Comparison of ENCODE assay signal across 10 cellular contexts in the genomic region with DNA sequence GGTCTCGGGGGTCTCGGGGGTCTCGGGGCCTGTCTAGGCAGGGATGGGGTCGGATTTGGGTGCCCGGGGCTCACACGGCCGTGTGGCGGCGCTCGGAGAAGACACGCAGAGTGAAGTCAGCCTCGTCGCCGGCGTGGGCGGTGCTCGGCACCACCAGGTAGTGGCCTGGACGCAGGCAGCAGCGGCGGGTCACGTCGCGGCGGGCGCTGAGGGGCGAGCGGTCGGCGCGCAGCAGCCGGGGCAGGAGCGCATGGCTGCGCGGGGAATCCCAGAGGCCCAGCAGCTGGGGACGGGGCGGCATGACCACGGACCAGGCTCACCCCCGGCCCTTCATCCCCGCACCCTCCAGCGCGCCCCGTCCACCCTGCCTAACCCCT. TPM values are rescaled to one million over a fixed set of nuclear protein-coding genes. Genes with fewer than 3 reads are reported as not detected.
A peak's percentile ranks its signal among the peaks of the same experiment; 100 is the strongest.
DNase-seq lines count a peak whose midpoint lies in the region; ATAC-seq, FAIRE-seq and TF ChIP-seq lines count a peak whose summit lies in the region.
"Had no signal": no experiment of that assay in that cellular context is flagged by ENCODE, and none has a peak within 500 bp of the region (broad histone marks: within the 10 kb centered on the region; RNA-seq: fewer than 3 reads in every experiment).

No MANE protein-coding gene starts in this region.

- ATAC-seq in HepG2 (peak; percentile 20), GM21737 (IDR thresholded peaks at IDR 0.05; ENCODE audit: unreplicated experiment) (no peak)

- H4K20me1 ChIP-seq in HepG2 (ENCODE audit: insufficient read depth, low read length), result no peaks in the 10 kb centered on the region

- no peak for TF ChIP-seq POLR2A in HepG2 (IDR thresholded peaks at IDR 0.05; ENCODE audit: insufficient read depth in 1 of 2, low read depth in 2 of 2, low read length in 2 of 2)

- peak overlapping the region; percentile 41 for H3K27ac Mint-ChIP-seq in T-helper 1 cell treated with Interleukin-12 subunit alpha and Interleukin-12 subunit beta and Interleukin-4 antibody, amounts not matched to agents 30 μg/mL and 1 μg/mL, for 36 hours

- H3K36me3 ChIP-seq in bronchial epithelial cell (ENCODE audit: control insufficient read depth, insufficient read depth, low read length) (no peaks in the 10 kb centered on the region), HepG2 (replicated peaks in 1 of 2; ENCODE audit: control insufficient read depth in 1 of 2, insufficient read depth in 2 of 2, low read length in 2 of 2) (peaks cover 1 to 3% of the 10 kb centered on the region in 2 experiments; a peak in 1 of 5 replicates)

- H3K4me2 ChIP-seq in HepG2 (ENCODE audit: low read depth, low read length), result peak overlapping the region; percentile 57; the same call in 1 of the 2 replicates

- peaks cover 11% of the 10 kb centered on the region for H3K27me3 Mint-ChIP-seq in T-helper 1 cell treated with Interleukin-12 subunit alpha and Interleukin-12 subunit beta and Interleukin-4 antibody, amounts not matched to agents 30 μg/mL and 1 μg/mL, for 36 hours (ENCODE audit: low read depth)

- 60% methylated on average over 36 of the region's 42 CpGs for WGBS in HepG2 (ENCODE audit: low lambda C conversion rate)

- TF ChIP-seq RAD21 in HepG2 (CRISPR knock-in tag; IDR thresholded peaks at IDR 0.05), result 0 out of 2 replicates have a peak, but pooled peaks have one; percentile 22

- TF ChIP-seq CTCF in bronchial epithelial cell (IDR thresholded peaks at IDR 0.05; ENCODE audit: insufficient read depth, low read length, severe bottlenecking), result no peak
- no peak for TF ChIP-seq CTCF in HepG2 (CRISPR knock-in tag; IDR thresholded peaks at IDR 0.05)

- no peaks in the 10 kb centered on the region for H3K9me3 ChIP-seq in HepG2 (ENCODE audit: low read length)

- peak overlapping the region; percentile 56; the same call in 1 of the 2 replicates for H3K9ac ChIP-seq in HepG2 (ENCODE audit: insufficient read depth, low read depth, low read length)

- no peak for FAIRE-seq in bronchial epithelial cell (lab: Jason Lieb, UNC)
- no peak for FAIRE-seq in HepG2 (lab: Jason Lieb, UNC)
- FAIRE-seq: A204.1 had no signal

- H3K27ac ChIP-seq in HepG2 (ENCODE audit: extremely low read length, insufficient read depth, low read length), result peak overlapping the region; percentile 30

- no peaks in the 10 kb centered on the region for H3K9me3 Mint-ChIP-seq in T-helper 1 cell treated with Interleukin-12 subunit alpha and Interleukin-12 subunit beta and Interleukin-4 antibody, amounts not matched to agents 30 μg/mL and 1 μg/mL, for 36 hours

- no peaks in the 10 kb centered on the region for H3K79me2 ChIP-seq in HepG2 (ENCODE audit: insufficient read depth, low read length)

- POLR2A ChIA-PET in HepG2 (lab: Yijun Ruan, JAX), result no interaction called here

- no peak overlapping the region for H2AFZ ChIP-seq in HepG2 (ENCODE audit: low read length)

- peaks cover 51% of the 10 kb centered on the region for H3K4me1 ChIP-seq in HepG2 (ENCODE audit: insufficient read depth, low read length)

- H3K4me3 ChIP-seq in bronchial epithelial cell (ENCODE audit: low read depth, low read length) (peak overlapping the region; percentile 34), HepG2 (replicated peaks in 1 of 3; ENCODE audit: insufficient read depth in 1 of 3, low read depth in 2 of 3, low read length in 3 of 3) (peak overlapping the region; percentile 34 to 63 (median 50); a peak in 4 of 6 replicates)

- in situ Hi-C loops in HepG2 (cut with HindIII; ENCODE audit: extremely low pct_ligation_motif_present, low pct_unique_long_range_greater_than_20kb), result loop anchor here (25.0 kb wide), 1 partner anchor 176 kb away; the partner anchor contains the start of gene CCER2

- BruUV-seq in HepG2 (replicated peaks; lab: Mats Ljungman, UMichigan), result no TSS peak

- intact Hi-C loops in HepG2 (cut with micrococcal nuclease; ENCODE audit: unreplicated experiment), result no loop called here

- peak; percentile 59 for DNase-seq in DMS 273 (lab: John Stamatoyannopoulos, UW; ENCODE audit: unreplicated experiment)
- DNase-seq in DMS 273 treated with DMSO at 0.1 percent for 48 hours (lab: John Stamatoyannopoulos, UW), result no peak
- DNase-seq in bronchial epithelial cell (ENCODE audit: low read depth), result no peak
- no peak for DNase-seq in HepG2 (ENCODE audit: low spot score)
- DNase-seq in stimulated activated CD8-positive, alpha-beta memory T cell treated with anti-CD3 and anti-CD28 coated beads, Interleukin-4, amount 100 ng/mL, for 48 hours, result peak; percentile 76
- no peak for DNase-seq in NCI-H2107 (lab: John Stamatoyannopoulos, UW)

- CTCF ChIA-PET in HepG2 (lab: Yijun Ruan, JAX; ENCODE audit: low intra/inter-chr PET ratio, low total read pairs), result no interaction called here

- TF ChIP-seq EP300 in HepG2 (IDR thresholded peaks at IDR 0.05; ENCODE audit: low read depth in 2 of 2, low read length in 2 of 2) (no peak), HepG2 (CRISPR knock-in tag; IDR thresholded peaks at IDR 0.05; ENCODE audit: borderline replicate concordance) (no peak)

- H3K27me3 ChIP-seq in bronchial epithelial cell (ENCODE audit: control insufficient read depth, insufficient read depth, low read length), result no peaks in the 10 kb centered on the region
- no peaks in the 10 kb centered on the region for H3K27me3 ChIP-seq in HepG2 (ENCODE audit: control insufficient read depth in 1 of 2, insufficient read depth in 2 of 2, low read length in 2 of 2)

- no peak overlapping the region for H3K4me3 Mint-ChIP-seq in T-helper 1 cell treated with Interleukin-12 subunit alpha and Interleukin-12 subunit beta and Interleukin-4 antibody, amounts not matched to agents 30 μg/mL and 1 μg/mL, for 36 hours

- peaks cover 21% of the 10 kb centered on the region for H3K4me1 Mint-ChIP-seq in T-helper 1 cell treated with Interleukin-12 subunit alpha and Interleukin-12 subunit beta and Interleukin-4 antibody, amounts not matched to agents 30 μg/mL and 1 μg/mL, for 36 hours (ENCODE audit: low read depth)

- peaks cover 7% of the 10 kb centered on the region for H3K36me3 Mint-ChIP-seq in T-helper 1 cell treated with Interleukin-12 subunit alpha and Interleukin-12 subunit beta and Interleukin-4 antibody, amounts not matched to agents 30 μg/mL and 1 μg/mL, for 36 hours (ENCODE audit: low read depth)

RNA-seq across cellular contexts. Expression of gene CAPN12, which starts 8.2 kb away (rescaled TPM):
- 6.6 and 6.8 TPM in 2 replicates for total RNA-seq in bronchial epithelial cell
- 0.62 and 1.6 TPM in 2 replicates for total RNA-seq in HepG2 (2016; rRNA removed; fragmentation: Illumina TruSeq; extraction: Trizol)
- 1.0 and 1.2 TPM in 2 replicates for total RNA-seq in HepG2 (2016; cell fraction: cytosol; rRNA removed; fragmentation: Illumina TruSeq; extraction: Trizol; ENCODE audit: low read depth)
- 0.30 and 1.3 TPM in 2 replicates for total RNA-seq in HepG2 (2016; cell fraction: insoluble cytoplasmic fraction; rRNA removed; fragmentation: Illumina TruSeq; extraction: Trizol)
- 0.49 and 0.59 TPM in 2 replicates for total RNA-seq in HepG2 (2016; cell fraction: membrane; rRNA removed; fragmentation: Illumina TruSeq; extraction: Trizol)
- total RNA-seq in HepG2 (2016; cell fraction: nucleus; rRNA removed; fragmentation: Illumina TruSeq; extraction: Trizol), result 2.3 and 2.9 TPM in 2 replicates
- 13.6 and 20.4 TPM in 2 replicates for polyA plus RNA-seq in HepG2 (2011; rRNA removed)
- 3.4 and 3.8 TPM in 2 replicates for polyA plus RNA-seq in HepG2 (2011; cell fraction: cytosol; rRNA removed)
- 230 and 249 TPM in 2 replicates for polyA plus RNA-seq in HepG2 (2011; cell fraction: nucleus; rRNA removed)
- polyA plus RNA-seq in HepG2 (2012), result 8.4 and 11.4 TPM in 2 replicates
- polyA plus RNA-seq in HepG2 (2016; cell fraction: cytosol; fragmentation: Illumina TruSeq; extraction: Trizol; ENCODE audit: low read depth), result 0.35 and 0.73 TPM in 2 replicates
- 0.66 and 0.96 TPM in 2 replicates for polyA plus RNA-seq in HepG2 (2016; cell fraction: insoluble cytoplasmic fraction; fragmentation: Illumina TruSeq; extraction: Trizol; ENCODE audit: low read depth)
- polyA plus RNA-seq in HepG2 (2016; cell fraction: membrane; fragmentation: Illumina TruSeq; extraction: Trizol; ENCODE audit: low read depth), result 0.66 and 0.81 TPM in 2 replicates
- polyA plus RNA-seq in HepG2 (2016; cell fraction: nucleus; fragmentation: Illumina TruSeq; extraction: Trizol; ENCODE audit: insufficient read depth, low read depth), result 16.2 and 18.9 TPM in 2 replicates
- polyA minus RNA-seq in HepG2 (2011; rRNA and poly(A)+ RNA removed; ENCODE audit: low replicate concordance), result 4.4 TPM in 1 of 2 replicates, not detected in the other
- 0.69 and 2.0 TPM in 2 replicates for polyA minus RNA-seq in HepG2 (2011; cell fraction: cytosol; rRNA and poly(A)+ RNA removed)
- 10.0 and 11.6 TPM in 2 replicates for polyA minus RNA-seq in HepG2 (2011; cell fraction: nucleus; rRNA and poly(A)+ RNA removed)

RNA-seq across cellular contexts. Expression of gene LGALS7, which starts 37.3 kb away (rescaled TPM):
- total RNA-seq in bronchial epithelial cell, result 11.3 and 406 TPM in 2 replicates
- not detected in 2 replicates for total RNA-seq in HepG2 (2016; rRNA removed; fragmentation: Illumina TruSeq; extraction: Trizol)
- total RNA-seq in HepG2 (2016; cell fraction: cytosol; rRNA removed; fragmentation: Illumina TruSeq; extraction: Trizol; ENCODE audit: low read depth), result not detected in 2 replicates
- not detected in 2 replicates for total RNA-seq in HepG2 (2016; cell fraction: insoluble cytoplasmic fraction; rRNA removed; fragmentation: Illumina TruSeq; extraction: Trizol)
- 0.93 TPM in 1 of 2 replicates, not detected in the other for total RNA-seq in HepG2 (2016; cell fraction: membrane; rRNA removed; fragmentation: Illumina TruSeq; extraction: Trizol)
- total RNA-seq in HepG2 (2016; cell fraction: nucleus; rRNA removed; fragmentation: Illumina TruSeq; extraction: Trizol), result not detected in 2 replicates
- 0.73 and 0.85 TPM in 2 replicates for polyA plus RNA-seq in HepG2 (2011; rRNA removed)
- 1.6 and 1.9 TPM in 2 replicates for polyA plus RNA-seq in HepG2 (2011; cell fraction: cytosol; rRNA removed)
- polyA plus RNA-seq in HepG2 (2011; cell fraction: nucleus; rRNA removed), result 1.7 and 2.4 TPM in 2 replicates
- 0.35 TPM in 1 of 2 replicates, not detected in the other for polyA plus RNA-seq in HepG2 (2012)
- not detected in 2 replicates for polyA plus RNA-seq in HepG2 (2016; cell fraction: cytosol; fragmentation: Illumina TruSeq; extraction: Trizol; ENCODE audit: low read depth)
- polyA plus RNA-seq in HepG2 (2016; cell fraction: insoluble cytoplasmic fraction; fragmentation: Illumina TruSeq; extraction: Trizol; ENCODE audit: low read depth), result not detected in 2 replicates
- 0.63 TPM in 1 of 2 replicates, not detected in the other for polyA plus RNA-seq in HepG2 (2016; cell fraction: membrane; fragmentation: Illumina TruSeq; extraction: Trizol; ENCODE audit: low read depth)
- not detected in 2 replicates for polyA plus RNA-seq in HepG2 (2016; cell fraction: nucleus; fragmentation: Illumina TruSeq; extraction: Trizol; ENCODE audit: insufficient read depth, low read depth)
- 0.58 TPM in 1 of 2 replicates, not detected in the other for polyA minus RNA-seq in HepG2 (2011; rRNA and poly(A)+ RNA removed; ENCODE audit: low replicate concordance)
- polyA minus RNA-seq in HepG2 (2011; cell fraction: cytosol; rRNA and poly(A)+ RNA removed), result not detected in 2 replicates
- 0.99 TPM in 1 of 2 replicates, not detected in the other for polyA minus RNA-seq in HepG2 (2011; cell fraction: nucleus; rRNA and poly(A)+ RNA removed)
- total RNA-seq: activated CD8-positive, alpha-beta memory T cell treated with anti-CD3 and anti-CD28 coated beads for 36 hours had no signal

RNA-seq across cellular contexts. Expression of gene LGALS7B, which starts 53.0 kb away (rescaled TPM):
- total RNA-seq in bronchial epithelial cell (1,636 and 4,049 TPM in 2 replicates), HepG2 (2016; rRNA removed; fragmentation: Illumina TruSeq; extraction: Trizol) (0.73 and 1.7 TPM in 2 replicates)
- not detected in 2 replicates for total RNA-seq in HepG2 (2016; cell fraction: cytosol; rRNA removed; fragmentation: Illumina TruSeq; extraction: Trizol; ENCODE audit: low read depth)
- total RNA-seq in HepG2 (2016; cell fraction: insoluble cytoplasmic fraction; rRNA removed; fragmentation: Illumina TruSeq; extraction: Trizol), result 0.80 and 2.9 TPM in 2 replicates
- total RNA-seq in HepG2 (2016; cell fraction: membrane; rRNA removed; fragmentation: Illumina TruSeq; extraction: Trizol), result 0.77 TPM in 1 of 2 replicates, not detected in the other
- total RNA-seq in HepG2 (2016; cell fraction: nucleus; rRNA removed; fragmentation: Illumina TruSeq; extraction: Trizol), result not detected in 2 replicates
- 2.1 and 4.0 TPM in 2 replicates for polyA plus RNA-seq in HepG2 (2011; rRNA removed)
- polyA plus RNA-seq in HepG2 (2011; cell fraction: cytosol; rRNA removed), result 4.6 and 7.7 TPM in 2 replicates
- 2.3 and 3.2 TPM in 2 replicates for polyA plus RNA-seq in HepG2 (2011; cell fraction: nucleus; rRNA removed)
- polyA plus RNA-seq in HepG2 (2012), result 1.6 and 3.8 TPM in 2 replicates
- polyA plus RNA-seq in HepG2 (2016; cell fraction: cytosol; fragmentation: Illumina TruSeq; extraction: Trizol; ENCODE audit: low read depth), result 0.27 and 0.35 TPM in 2 replicates
- polyA plus RNA-seq in HepG2 (2016; cell fraction: insoluble cytoplasmic fraction; fragmentation: Illumina TruSeq; extraction: Trizol; ENCODE audit: low read depth), result 1.1 and 1.9 TPM in 2 replicates
- 0.50 TPM in 1 of 2 replicates, not detected in the other for polyA plus RNA-seq in HepG2 (2016; cell fraction: membrane; fragmentation: Illumina TruSeq; extraction: Trizol; ENCODE audit: low read depth)
- 2.2 TPM in 1 of 2 replicates, not detected in the other for polyA plus RNA-seq in HepG2 (2016; cell fraction: nucleus; fragmentation: Illumina TruSeq; extraction: Trizol; ENCODE audit: insufficient read depth, low read depth)
- polyA minus RNA-seq in HepG2 (2011; rRNA and poly(A)+ RNA removed; ENCODE audit: low replicate concordance), result 0.37 TPM in 1 of 2 replicates, not detected in the other
- polyA minus RNA-seq in HepG2 (2011; cell fraction: cytosol; rRNA and poly(A)+ RNA removed), result 2.1 TPM in 1 of 2 replicates, not detected in the other
- polyA minus RNA-seq in HepG2 (2011; cell fraction: nucleus; rRNA and poly(A)+ RNA removed), result not detected in 2 replicates
- total RNA-seq: activated CD8-positive, alpha-beta memory T cell treated with anti-CD3 and anti-CD28 coated beads for 36 hours had no signal

Comparison
In these comparisons a context has a peak if more than half of its experiments do, and no peak if none do; other contexts are left out.
1. DNase-seq: peak in DMS 273 (single experiment) and stimulated activated CD8-positive, alpha-beta memory T cell treated with anti-CD3 and anti-CD28 coated beads, Interleukin-4, amount 100 ng/mL, for 48 hours (single experiment); none in DMS 273 treated with DMSO at 0.1 percent for 48 hours (single experiment), bronchial epithelial cell (single experiment), HepG2 (single experiment) and NCI-H2107 (single experiment).
2. RNA of gene LGALS7B, which starts 53.0 kb away (total RNA-seq): 1,636 to 4,049 TPM in bronchial epithelial cell; 0.73 to 2.9 TPM in HepG2; every median in the first group is over 100 times any median in the second.